ENCODE assay signal across 16 cellular contexts in genomic region chr5:14807471-14807870, GRCh38.
A peak's percentile ranks its signal among the peaks of the same experiment; 100 is the strongest.
DNase-seq lines count a peak whose midpoint lies in the region; ATAC-seq and TF ChIP-seq lines count a peak whose summit lies in the region.
"Had no signal": no experiment of that assay in that cellular context is flagged by ENCODE, and none has a peak within 500 bp of the region (broad histone marks: within the 10 kb centered on the region; RNA-seq: fewer than 3 reads in every experiment).

No MANE protein-coding gene starts in this region.

- peaks cover 3 to 9% of the 10 kb centered on the region in 2 donors for H3K4me1 ChIP-seq in thyroid gland
- H3K4me1 ChIP-seq: BE2C had no signal

- no peaks in the 10 kb centered on the region for H3K27me3 ChIP-seq in thyroid gland
- H3K27me3 ChIP-seq: BE2C had no signal

- H3K4me1 Mint-ChIP-seq in natural killer cell, result peaks cover 55 to 60% of the 10 kb centered on the region in 2 donors
- peaks cover 36 to 51% of the 10 kb centered on the region in 2 donors for H3K4me1 Mint-ChIP-seq in natural killer cell treated with Interleukin-12 subunit alpha and Interleukin-12 subunit beta and Interleukin-15 and Interleukin-18, amount 100 ng/mL, for 72 hours (ENCODE audit: low read depth in 2 of 2)
- H3K4me1 Mint-ChIP-seq: H9 had no signal

- H3K36me3 ChIP-seq in thyroid gland, result no peaks in the 10 kb centered on the region
- H3K36me3 ChIP-seq: BE2C had no signal

- ATAC-seq in natural killer cell (no peak), HG02981 (IDR thresholded peaks at IDR 0.05; ENCODE audit: unreplicated experiment) (no peak)
- ATAC-seq in natural killer cell treated with Interleukin-12 subunit alpha and Interleukin-12 subunit beta and Interleukin-15 and Interleukin-18, amount 100 ng/mL, for 72 hours, result no peak

- peak overlapping the region; percentile 47 to 73 for H3K27ac Mint-ChIP-seq in natural killer cell
- peak overlapping the region in 1 of 2 donors; percentile 74 for H3K27ac Mint-ChIP-seq in natural killer cell treated with Interleukin-12 subunit alpha and Interleukin-12 subunit beta and Interleukin-15 and Interleukin-18, amount 100 ng/mL, for 72 hours
- H3K27ac Mint-ChIP-seq: H9 had no signal

- no peak for TF ChIP-seq CTCF in natural killer cell (IDR thresholded peaks at IDR 0.05)
- TF ChIP-seq CTCF in fibroblast of mammary gland (conservative IDR thresholded peaks at IDR 0.05; ENCODE audit: control insufficient read depth, insufficient read depth, low read depth, low read length), result no peak
- no peak for TF ChIP-seq CTCF in thyroid gland (IDR thresholded peaks at IDR 0.05)

- H3K36me3 Mint-ChIP-seq in natural killer cell, result no peaks in the 10 kb centered on the region
- H3K36me3 Mint-ChIP-seq in natural killer cell treated with Interleukin-12 subunit alpha and Interleukin-12 subunit beta and Interleukin-15 and Interleukin-18, amount 100 ng/mL, for 72 hours, result no peaks in the 10 kb centered on the region

- 94 to 96% methylated on average over 3 of the region's 3 CpGs for WGBS in thyroid gland, 2 donors

- DNase-seq in natural killer cell, result no peak
- DNase-seq in natural killer cell treated with Interleukin-12 subunit alpha and Interleukin-12 subunit beta and Interleukin-15 and Interleukin-18, amount 100 ng/mL, for 72 hours (ENCODE audit: low spot score), result no peak
- DNase-seq in SHP77 treated with DMSO at 0.1 percent for 48 hours (lab: John Stamatoyannopoulos, UW), result peak; percentile 54
- DNase-seq in fibroblast of mammary gland (ENCODE audit: low read depth), result peak; percentile 38
- DNase-seq in thyroid gland, result no peak
- DNase-seq in stimulated activated CD4-positive, alpha-beta T cell treated with anti-CD3 and anti-CD28 coated beads, Interleukin-2, amount 100 ng/mL, for 24 hours, result no peak
- no peak for DNase-seq in NCI-H446 treated with DMSO at 0.1 percent for 48 hours (lab: John Stamatoyannopoulos, UW)
- DNase-seq: BE2C, H9, MV-4-11, NCI-H1417 treated with DMSO at 0.1 percent for 48 hours, NCI-H2029, NCI-H2171 treated with DMSO at 0.1 percent for 48 hours, NCI-H524 treated with DMSO at 0.1 percent for 48 hours had no signal

- no peaks in the 10 kb centered on the region for H3K27me3 Mint-ChIP-seq in natural killer cell (ENCODE audit: low read depth in 2 of 2)
- no peaks in the 10 kb centered on the region for H3K27me3 Mint-ChIP-seq in natural killer cell treated with Interleukin-12 subunit alpha and Interleukin-12 subunit beta and Interleukin-15 and Interleukin-18, amount 100 ng/mL, for 72 hours
- H3K27me3 Mint-ChIP-seq: IgD-negative memory B cell had no signal

- H3K4me3 ChIP-seq in fibroblast of mammary gland (ENCODE audit: control insufficient read depth, low read depth, low read length), result no peak overlapping the region
- no peak overlapping the region for H3K4me3 ChIP-seq in thyroid gland (replicated peaks in 1 of 3)

- H3K9me3 ChIP-seq in thyroid gland, result no peaks in the 10 kb centered on the region
- H3K9me3 ChIP-seq: BE2C had no signal

- peak overlapping the region in 2 of 3 donors; percentile 35 to 56 for H3K27ac ChIP-seq in thyroid gland

- intact Hi-C loops in natural killer cell (cut with micrococcal nuclease), result loop anchor here (5.0 kb wide), 1 partner anchor 225 kb away; the partner anchor contains the start of gene OTULINL
- intact Hi-C loops in thyroid gland (cut with DNase I), result no loop called here

- no peak overlapping the region for H3K4me3 Mint-ChIP-seq in natural killer cell
- no peak overlapping the region for H3K4me3 Mint-ChIP-seq in natural killer cell treated with Interleukin-12 subunit alpha and Interleukin-12 subunit beta and Interleukin-15 and Interleukin-18, amount 100 ng/mL, for 72 hours
- H3K4me3 Mint-ChIP-seq: H9 had no signal

- no peaks in the 10 kb centered on the region for H3K9me3 Mint-ChIP-seq in natural killer cell
- H3K9me3 Mint-ChIP-seq in natural killer cell treated with Interleukin-12 subunit alpha and Interleukin-12 subunit beta and Interleukin-15 and Interleukin-18, amount 100 ng/mL, for 72 hours, result no peaks in the 10 kb centered on the region
- H3K9me3 Mint-ChIP-seq: H9, IgD-negative memory B cell had no signal

- TF ChIP-seq POLR2A in thyroid gland (IDR thresholded peaks at IDR 0.05), result no peak

Comparison
In these comparisons a context has a peak if more than half of its experiments do, and no peak if none do; other contexts are left out.
1. DNase-seq: peak in SHP77 treated with DMSO at 0.1 percent for 48 hours (single experiment) and fibroblast of mammary gland (single experiment); none in natural killer cell (single experiment), natural killer cell treated with Interleukin-12 subunit alpha and Interleukin-12 subunit beta and Interleukin-15 and Interleukin-18, amount 100 ng/mL, for 72 hours (single experiment), thyroid gland (0 of 2), stimulated activated CD4-positive, alpha-beta T cell treated with anti-CD3 and anti-CD28 coated beads, Interleukin-2, amount 100 ng/mL, for 24 hours (0 of 2) and NCI-H446 treated with DMSO at 0.1 percent for 48 hours (single experiment).